Comparison of ENCODE assay signal across 1 cellular context in the genomic region with DNA sequence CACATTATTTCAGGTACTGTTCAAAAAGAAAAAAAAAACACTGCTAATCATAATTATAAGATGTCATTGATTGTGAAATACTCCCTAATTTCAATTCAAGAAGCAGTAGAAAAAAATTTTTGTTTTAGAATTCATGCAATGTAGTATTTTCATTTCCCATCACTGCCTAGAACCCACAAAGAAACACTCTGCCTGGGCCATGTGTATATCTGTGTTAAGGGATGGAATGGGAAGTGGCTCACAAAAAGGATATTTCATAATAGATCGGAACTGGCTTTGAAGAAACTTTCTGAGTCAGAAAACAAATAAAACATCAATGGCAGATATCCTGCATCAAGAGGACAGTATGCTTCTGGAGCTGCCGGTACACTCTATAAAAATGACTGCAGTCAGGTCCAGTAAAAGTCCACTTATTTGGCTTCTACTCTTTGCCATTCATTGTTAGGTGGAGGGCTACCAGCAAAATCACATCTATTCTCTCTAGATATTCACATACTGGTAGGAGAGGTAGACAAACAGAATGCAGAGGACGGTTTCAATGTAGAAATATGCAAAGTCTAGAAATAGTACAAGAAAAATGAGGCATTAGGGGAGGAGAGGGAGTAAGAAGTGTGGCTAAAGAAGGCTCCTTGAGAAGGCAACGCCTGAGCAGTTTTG.
TF ChIP-seq lines count a peak whose summit lies in the region.

No MANE protein-coding gene starts in this region.

TF ChIP-seq in SK-N-SH, 30 proteins besides CTCF, POLR2A, EP300 and RAD21 (continued from another document):
- TF ChIP-seq, protein P1, sequence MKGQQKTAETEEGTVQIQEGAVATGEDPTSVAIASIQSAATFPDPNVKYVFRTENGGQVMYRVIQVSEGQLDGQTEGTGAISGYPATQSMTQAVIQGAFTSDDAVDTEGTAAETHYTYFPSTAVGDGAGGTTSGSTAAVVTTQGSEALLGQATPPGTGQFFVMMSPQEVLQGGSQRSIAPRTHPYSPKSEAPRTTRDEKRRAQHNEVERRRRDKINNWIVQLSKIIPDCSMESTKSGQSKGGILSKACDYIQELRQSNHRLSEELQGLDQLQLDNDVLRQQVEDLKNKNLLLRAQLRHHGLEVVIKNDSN (IDR thresholded peaks at IDR 0.05; ENCODE audit: borderline replicate concordance, low read depth): no peak
- no peak for TF ChIP-seq RFX5 (IDR thresholded peaks at IDR 0.05; ENCODE audit: low read length)
- TF ChIP-seq RCOR1 (IDR thresholded peaks at IDR 0.05; ENCODE audit: low read length): no peak
- TF ChIP-seq EZH2phosphoT487 (IDR thresholded peaks at IDR 0.05; ENCODE audit: borderline replicate concordance, low read depth): no peak
- TF ChIP-seq, protein P2, sequence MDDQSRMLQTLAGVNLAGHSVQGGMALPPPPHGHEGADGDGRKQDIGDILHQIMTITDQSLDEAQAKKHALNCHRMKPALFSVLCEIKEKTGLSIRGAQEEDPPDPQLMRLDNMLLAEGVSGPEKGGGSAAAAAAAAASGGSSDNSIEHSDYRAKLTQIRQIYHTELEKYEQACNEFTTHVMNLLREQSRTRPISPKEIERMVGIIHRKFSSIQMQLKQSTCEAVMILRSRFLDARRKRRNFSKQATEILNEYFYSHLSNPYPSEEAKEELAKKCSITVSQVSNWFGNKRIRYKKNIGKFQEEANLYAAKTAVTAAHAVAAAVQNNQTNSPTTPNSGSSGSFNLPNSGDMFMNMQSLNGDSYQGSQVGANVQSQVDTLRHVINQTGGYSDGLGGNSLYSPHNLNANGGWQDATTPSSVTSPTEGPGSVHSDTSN (IDR thresholded peaks at IDR 0.05): no peak
- no peak for TF ChIP-seq GABPA (IDR thresholded peaks at IDR 0.05; ENCODE audit: low read depth)
- TF ChIP-seq CHD2 (IDR thresholded peaks at IDR 0.05; ENCODE audit: low read length, partially characterized antibody): no peak
- no peak for TF ChIP-seq TCF12 (IDR thresholded peaks at IDR 0.05)
- TF ChIP-seq JUND (IDR thresholded peaks at IDR 0.05): no peak
- TF ChIP-seq, protein P3, sequence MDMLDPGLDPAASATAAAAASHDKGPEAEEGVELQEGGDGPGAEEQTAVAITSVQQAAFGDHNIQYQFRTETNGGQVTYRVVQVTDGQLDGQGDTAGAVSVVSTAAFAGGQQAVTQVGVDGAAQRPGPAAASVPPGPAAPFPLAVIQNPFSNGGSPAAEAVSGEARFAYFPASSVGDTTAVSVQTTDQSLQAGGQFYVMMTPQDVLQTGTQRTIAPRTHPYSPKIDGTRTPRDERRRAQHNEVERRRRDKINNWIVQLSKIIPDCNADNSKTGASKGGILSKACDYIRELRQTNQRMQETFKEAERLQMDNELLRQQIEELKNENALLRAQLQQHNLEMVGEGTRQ (IDR thresholded peaks at IDR 0.05; ENCODE audit: borderline replicate concordance, low read depth, low read length): no peak
- TF ChIP-seq, protein P4, sequence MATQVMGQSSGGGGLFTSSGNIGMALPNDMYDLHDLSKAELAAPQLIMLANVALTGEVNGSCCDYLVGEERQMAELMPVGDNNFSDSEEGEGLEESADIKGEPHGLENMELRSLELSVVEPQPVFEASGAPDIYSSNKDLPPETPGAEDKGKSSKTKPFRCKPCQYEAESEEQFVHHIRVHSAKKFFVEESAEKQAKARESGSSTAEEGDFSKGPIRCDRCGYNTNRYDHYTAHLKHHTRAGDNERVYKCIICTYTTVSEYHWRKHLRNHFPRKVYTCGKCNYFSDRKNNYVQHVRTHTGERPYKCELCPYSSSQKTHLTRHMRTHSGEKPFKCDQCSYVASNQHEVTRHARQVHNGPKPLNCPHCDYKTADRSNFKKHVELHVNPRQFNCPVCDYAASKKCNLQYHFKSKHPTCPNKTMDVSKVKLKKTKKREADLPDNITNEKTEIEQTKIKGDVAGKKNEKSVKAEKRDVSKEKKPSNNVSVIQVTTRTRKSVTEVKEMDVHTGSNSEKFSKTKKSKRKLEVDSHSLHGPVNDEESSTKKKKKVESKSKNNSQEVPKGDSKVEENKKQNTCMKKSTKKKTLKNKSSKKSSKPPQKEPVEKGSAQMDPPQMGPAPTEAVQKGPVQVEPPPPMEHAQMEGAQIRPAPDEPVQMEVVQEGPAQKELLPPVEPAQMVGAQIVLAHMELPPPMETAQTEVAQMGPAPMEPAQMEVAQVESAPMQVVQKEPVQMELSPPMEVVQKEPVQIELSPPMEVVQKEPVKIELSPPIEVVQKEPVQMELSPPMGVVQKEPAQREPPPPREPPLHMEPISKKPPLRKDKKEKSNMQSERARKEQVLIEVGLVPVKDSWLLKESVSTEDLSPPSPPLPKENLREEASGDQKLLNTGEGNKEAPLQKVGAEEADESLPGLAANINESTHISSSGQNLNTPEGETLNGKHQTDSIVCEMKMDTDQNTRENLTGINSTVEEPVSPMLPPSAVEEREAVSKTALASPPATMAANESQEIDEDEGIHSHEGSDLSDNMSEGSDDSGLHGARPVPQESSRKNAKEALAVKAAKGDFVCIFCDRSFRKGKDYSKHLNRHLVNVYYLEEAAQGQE (IDR thresholded peaks at IDR 0.05; ENCODE audit: low read depth, low read length): no peak
- TF ChIP-seq GATA2 (CRISPR knock-in tag; IDR thresholded peaks at IDR 0.05): no peak
- TF ChIP-seq FOXM1 (IDR thresholded peaks at IDR 0.05; ENCODE audit: low read depth): no peak
- TF ChIP-seq ELF1 (IDR thresholded peaks at IDR 0.05): no peak
- no peak for TF ChIP-seq MXI1 (IDR thresholded peaks at IDR 0.05; ENCODE audit: low read depth, low read length)
